ENCODE assay signal across 9 cellular contexts in genomic region chr1:25329950-25330349, GRCh38. TPM values are rescaled to one million over a fixed set of nuclear protein-coding genes. Genes with fewer than 3 reads are reported as not detected.
DNase-seq lines count a peak whose midpoint lies in the region; ATAC-seq, FAIRE-seq and TF ChIP-seq lines count a peak whose summit lies in the region.
"Not testable (repeated sequence)": the region's sequence is repeated elsewhere in the genome, so short reads cannot be mapped to it uniquely, and the experiment has no call there.
"Had no signal": no experiment of that assay in that cellular context is flagged by ENCODE, and none has a peak within 500 bp of the region (broad histone marks: within the 10 kb centered on the region; RNA-seq: fewer than 3 reads in every experiment).

No MANE protein-coding gene starts in this region.

- H3K79me2 ChIP-seq in DND-41 (ENCODE audit: insufficient read depth, low read length); astrocyte (ENCODE audit: insufficient read depth, low read length): not testable (repeated sequence)

- not testable (repeated sequence) for H4K20me1 ChIP-seq in DND-41 (ENCODE audit: insufficient read depth, low read length); astrocyte (ENCODE audit: insufficient read depth, low read length)

- peak; percentile 70 for ATAC-seq in DND-41 (ENCODE audit: insufficient read depth, low read depth)
- ATAC-seq in activated CD4-positive, alpha-beta T cell treated with anti-CD3 and anti-CD28 coated beads for 36 hours, result peak; percentile 86
- ATAC-seq in naive thymus-derived CD8-positive, alpha-beta T cell, result peak; percentile 45 to 49

- H3K4me2 ChIP-seq in DND-41 (ENCODE audit: insufficient read depth, low read length), result not testable (repeated sequence)
- peak overlapping the region; percentile 55 for H3K4me2 ChIP-seq in astrocyte (ENCODE audit: low read length)

- TF ChIP-seq POLR2A in vagina (IDR thresholded peaks at IDR 0.05), result not testable (repeated sequence)

- H2AFZ ChIP-seq in DND-41 (ENCODE audit: low read depth, low read length); astrocyte (ENCODE audit: low read depth, low read length): not testable (repeated sequence)

- FAIRE-seq in astrocyte (lab: Jason Lieb, UNC), result not testable (repeated sequence)

- DNase-seq in DND-41; astrocyte (ENCODE audit: low read depth); vagina (ENCODE audit: extremely low spot score in 2 of 2): not testable (repeated sequence)
- DNase-seq in RPMI7951 (ENCODE audit: low read depth), result peak; percentile 30
- DNase-seq in activated CD4-positive, alpha-beta T cell treated with anti-CD3 and anti-CD28 coated beads for 36 hours, result peak; percentile 27
- peak; percentile 86 for DNase-seq in fibroblast of mammary gland (ENCODE audit: low read depth)
- DNase-seq in naive thymus-derived CD8-positive, alpha-beta T cell, result peak in 3 of 10 donors; percentile 5 to 28 (median 23)

- not testable (repeated sequence) for H3K36me3 Mint-ChIP-seq in activated CD4-positive, alpha-beta T cell treated with anti-CD3 and anti-CD28 coated beads for 36 hours (ENCODE audit: low read depth); astrocyte (ENCODE audit: low read depth, unreplicated experiment)
- H3K36me3 Mint-ChIP-seq in naive thymus-derived CD8-positive, alpha-beta T cell, result peaks cover 0 to 30% (median 2%) of the 10 kb centered on the region in 3 donors

- H3K9me3 Mint-ChIP-seq in activated CD4-positive, alpha-beta T cell treated with anti-CD3 and anti-CD28 coated beads for 36 hours (ENCODE audit: low read depth); astrocyte (ENCODE audit: unreplicated experiment); naive thymus-derived CD8-positive, alpha-beta T cell: not testable (repeated sequence)

- not testable (repeated sequence) for H3K9ac ChIP-seq in DND-41 (ENCODE audit: low read depth, low read length)
- H3K9ac ChIP-seq in astrocyte (ENCODE audit: low read length), result peak overlapping the region; percentile 27

- peak overlapping the region; percentile 76 for H3K27ac Mint-ChIP-seq in activated CD4-positive, alpha-beta T cell treated with anti-CD3 and anti-CD28 coated beads for 36 hours
- H3K27ac Mint-ChIP-seq in astrocyte (ENCODE audit: unreplicated experiment), result not testable (repeated sequence)
- peak overlapping the region; percentile 61 to 96 (median 88) for H3K27ac Mint-ChIP-seq in naive thymus-derived CD8-positive, alpha-beta T cell

- POLR2A ChIA-PET in activated CD4-positive, alpha-beta T cell treated with anti-CD3 and anti-CD28 coated beads for 36 hours (lab: Charles Lee), result interaction anchor here (0.6 to 0.9 kb wide), 2 partner anchors 47 to 82 kb away, joined by 3 to 4 read pairs; no protein-coding TSS in a partner anchor
- POLR2A ChIA-PET in naive thymus-derived CD8-positive, alpha-beta T cell (lab: Charles Lee), result not testable (repeated sequence)

- H3K4me3 Mint-ChIP-seq in activated CD4-positive, alpha-beta T cell treated with anti-CD3 and anti-CD28 coated beads for 36 hours; astrocyte (ENCODE audit: unreplicated experiment): not testable (repeated sequence)
- H3K4me3 Mint-ChIP-seq in naive thymus-derived CD8-positive, alpha-beta T cell, result peak overlapping the region in 8 of 10 donors; percentile 23 to 79 (median 54)

- H3K36me3 ChIP-seq in DND-41 (ENCODE audit: insufficient read depth, low read length); astrocyte (ENCODE audit: insufficient read depth, low read length); vagina: not testable (repeated sequence)

- not testable (repeated sequence) for H3K27me3 Mint-ChIP-seq in activated CD4-positive, alpha-beta T cell treated with anti-CD3 and anti-CD28 coated beads for 36 hours; astrocyte (ENCODE audit: low read depth, unreplicated experiment); naive thymus-derived CD8-positive, alpha-beta T cell

- H3K4me3 ChIP-seq in DND-41 (ENCODE audit: low read depth in 1 of 2, low read length in 2 of 2); astrocyte (ENCODE audit: insufficient read depth, low read depth, low read length); fibroblast of mammary gland (ENCODE audit: control insufficient read depth, low read depth, low read length); vagina: not testable (repeated sequence)

- TF ChIP-seq CTCF in DND-41 (IDR thresholded peaks at IDR 0.05; ENCODE audit: borderline replicate concordance, extremely low read depth, low read length, poor library complexity, severe bottlenecking) (peak; percentile 31), fibroblast of mammary gland (conservative IDR thresholded peaks at IDR 0.05; ENCODE audit: control insufficient read depth, insufficient read depth, low read depth, low read length) (peak; percentile 23)
- not testable (repeated sequence) for TF ChIP-seq CTCF in astrocyte (IDR thresholded peaks at IDR 0.05; ENCODE audit: insufficient read depth, low read depth, low read length); vagina (IDR thresholded peaks at IDR 0.05)

- H3K9me3 ChIP-seq in DND-41 (ENCODE audit: insufficient read depth, low read length, severe bottlenecking); astrocyte (ENCODE audit: insufficient read depth, low read depth, low read length); vagina: not testable (repeated sequence)

- CTCF ChIA-PET in activated CD4-positive, alpha-beta T cell treated with anti-CD3 and anti-CD28 coated beads for 36 hours (lab: Charles Lee), result not testable (repeated sequence)

- TF ChIP-seq RAD21 in Ishikawa (IDR thresholded peaks at IDR 0.05; ENCODE audit: low read depth), result peak; percentile 45; the same call in 1 of the 2 replicates

- TF ChIP-seq EP300 in Ishikawa (IDR thresholded peaks at IDR 0.05; ENCODE audit: borderline replicate concordance), result not testable (repeated sequence)

- intact Hi-C loops in activated CD4-positive, alpha-beta T cell treated with anti-CD3 and anti-CD28 coated beads for 36 hours (cut with DNase I, micrococcal nuclease), result loop anchor here in 1 of 2 experiments (10.0 kb wide), 2 partner anchors 585 to 685 kb away; partner anchors contain the start of genes CLIC4 and SRRM1
- intact Hi-C loops in vagina (cut with DNase I), result not testable (repeated sequence)

- peaks cover 35% of the 10 kb centered on the region for H3K4me1 Mint-ChIP-seq in activated CD4-positive, alpha-beta T cell treated with anti-CD3 and anti-CD28 coated beads for 36 hours
- H3K4me1 Mint-ChIP-seq in astrocyte (ENCODE audit: low read depth, unreplicated experiment), result not testable (repeated sequence)
- peaks cover 10 to 42% (median 29%) of the 10 kb centered on the region in 4 donors for H3K4me1 Mint-ChIP-seq in naive thymus-derived CD8-positive, alpha-beta T cell

- H3K27ac ChIP-seq in DND-41 (ENCODE audit: low read length); astrocyte (ENCODE audit: low read depth, low read length): not testable (repeated sequence)
- H3K27ac ChIP-seq in vagina, result peak overlapping the region; percentile 62

- not testable (repeated sequence) for H3K4me1 ChIP-seq in DND-41 (ENCODE audit: insufficient read depth, low read length); astrocyte (ENCODE audit: insufficient read depth, low read length)
- H3K4me1 ChIP-seq in vagina, result peaks cover 21% of the 10 kb centered on the region

- H3K27me3 ChIP-seq in DND-41 (ENCODE audit: insufficient read depth, low read length, poor library complexity); astrocyte (ENCODE audit: insufficient read depth, low read length); vagina: not testable (repeated sequence)

RNA-seq across cellular contexts. Expression of gene TMEM50A, which starts 8.2 kb away (rescaled TPM):
- 124 and 132 TPM in 2 replicates for total RNA-seq in RPMI7951 (2014; rRNA removed; shearing (Covaris generic))
- total RNA-seq in activated CD4-positive, alpha-beta T cell treated with anti-CD3 and anti-CD28 coated beads for 36 hours, result 100 to 1,000 TPM in 1 of 2 experiments, 10 to 100 TPM in 1; 98.0 to 120 TPM
- 175 and 189 TPM in 2 replicates for total RNA-seq in astrocyte
- total RNA-seq in naive thymus-derived CD8-positive, alpha-beta T cell, result 100 to 1,000 TPM in 1 of 2 experiments, 10 to 100 TPM in 1; 89.0 to 101 TPM
- 100 to 1,000 TPM; 130 to 201 (median 146) TPM for polyA plus RNA-seq in naive thymus-derived CD8-positive, alpha-beta T cell
- total RNA-seq in vagina, result 68.8 TPM

RNA-seq across cellular contexts. Expression of gene RHD, which starts 57.6 kb away (rescaled TPM):
- not detected in 2 replicates for total RNA-seq in RPMI7951 (2014; rRNA removed; shearing (Covaris generic))
- not detected for total RNA-seq in activated CD4-positive, alpha-beta T cell treated with anti-CD3 and anti-CD28 coated beads for 36 hours
- not detected in 2 replicates for total RNA-seq in astrocyte
- total RNA-seq in naive thymus-derived CD8-positive, alpha-beta T cell, result not detected
- under 1 TPM in 2 of 3 donors, not detected in 1; 0.11 to 0.12 TPM for polyA plus RNA-seq in naive thymus-derived CD8-positive, alpha-beta T cell
- total RNA-seq in vagina, result not detected
- total RNA-seq: T-helper 2 cell treated with Interferon-gamma antibody and Interleukin-4, amounts not matched to agents 100 ng/mL and 5 ng/mL, for 36 hours had no signal
